In the genomic region with DNA sequence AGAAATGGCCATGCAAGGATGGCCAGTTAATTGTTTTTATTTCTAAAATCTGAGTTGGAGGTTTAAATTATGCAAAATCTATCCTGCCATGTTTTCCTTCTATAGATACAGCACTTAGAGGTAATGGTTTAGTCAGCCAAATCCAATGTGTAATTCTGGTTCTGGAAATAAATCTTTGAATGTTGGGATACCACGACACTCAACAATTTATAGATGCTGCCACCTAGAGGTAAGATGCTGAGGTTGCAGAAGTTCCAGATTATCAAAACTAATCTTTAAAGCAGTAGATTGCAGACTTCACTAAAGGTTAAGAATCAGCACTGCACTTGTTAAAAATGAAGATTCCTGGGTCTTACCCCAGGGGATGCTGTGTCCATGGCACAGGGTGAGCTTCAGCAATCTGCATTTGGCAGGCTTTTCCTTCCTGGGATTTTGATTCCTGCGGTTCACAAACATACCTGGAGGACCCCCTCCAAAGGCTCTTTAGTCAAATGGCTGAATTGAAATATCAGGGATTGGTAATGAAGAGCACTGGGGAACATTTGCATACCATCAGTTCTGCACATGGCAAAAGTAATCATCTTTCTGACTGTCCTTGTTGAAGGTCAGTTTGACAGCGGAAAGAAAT, we compare ENCODE assay signal across 9 cellular contexts. TPM values are rescaled to one million over a fixed set of nuclear protein-coding genes. Genes with fewer than 3 reads are reported as not detected.
DNase-seq lines count a peak whose midpoint lies in the region; ATAC-seq and TF ChIP-seq lines count a peak whose summit lies in the region.
"Had no signal": no experiment of that assay in that cellular context is flagged by ENCODE, and none has a peak within 500 bp of the region (broad histone marks: within the 10 kb centered on the region; RNA-seq: fewer than 3 reads in every experiment).

No MANE protein-coding gene starts in this region.

- no peaks in the 10 kb centered on the region for H3F3A ChIP-seq in neural cell (ENCODE audit: insufficient read depth, low read length, poor library complexity, severe bottlenecking)

- H3K9ac ChIP-seq in neural cell (ENCODE audit: low read length), result no peak overlapping the region

- H4K20me1 ChIP-seq in neural cell (ENCODE audit: insufficient read depth), result no peaks in the 10 kb centered on the region

- no peak for ATAC-seq in HG02623 (IDR thresholded peaks at IDR 0.05; ENCODE audit: unreplicated experiment)

- TF ChIP-seq RAD21 in neural cell (conservative IDR thresholded peaks at IDR 0.05), result peak; percentile 78

- H3K4me3 ChIP-seq in A673 (ENCODE audit: low read depth, low read length, poor library complexity, severe bottlenecking) (no peak overlapping the region), choroid plexus epithelial cell (ENCODE audit: low read depth, low read length) (no peak overlapping the region), neural cell (ENCODE audit: low read length) (no peak overlapping the region)
- H3K4me3 ChIP-seq: HAP-1 had no signal

- no peaks in the 10 kb centered on the region for H3K9me2 ChIP-seq in neural cell (ENCODE audit: insufficient read depth, low read length)

- H3K36me3 ChIP-seq in A673 (ENCODE audit: insufficient read depth, low read length, poor library complexity, severe bottlenecking), result no peaks in the 10 kb centered on the region
- H3K36me3 ChIP-seq in neural cell (ENCODE audit: insufficient read depth, low read length), result no peaks in the 10 kb centered on the region

- H3K4me1 ChIP-seq in A673 (ENCODE audit: insufficient read depth, low read length, poor library complexity, severe bottlenecking), result no peaks in the 10 kb centered on the region
- H3K4me1 ChIP-seq: HAP-1 had no signal

- POLR2A ChIA-PET in A673 (lab: Charles Lee; ENCODE audit: low non-redundant PET), result no interaction called here

- intact Hi-C loops in A673 (cut with micrococcal nuclease; ENCODE audit: unreplicated experiment), result no loop called here

- no peaks in the 10 kb centered on the region for H3K9me3 ChIP-seq in A673 (ENCODE audit: low read depth, low read length, poor library complexity, severe bottlenecking)
- H3K9me3 ChIP-seq in neural cell (ENCODE audit: low read length), result no peaks in the 10 kb centered on the region
- H3K9me3 ChIP-seq: HAP-1 had no signal

- TF ChIP-seq CTCF in A673 (conservative IDR thresholded peaks at IDR 0.05; ENCODE audit: low read depth, low read length), result peak; percentile 78
- TF ChIP-seq CTCF in GM10266 (IDR thresholded peaks at IDR 0.05; ENCODE audit: control insufficient read depth, insufficient read depth, low read depth, missing control alignments), result peak; percentile 67
- TF ChIP-seq CTCF in choroid plexus epithelial cell (conservative IDR thresholded peaks at IDR 0.05; ENCODE audit: low read depth, low read length), result peak; percentile 76
- peak; percentile 80 for TF ChIP-seq CTCF in neural cell (IDR thresholded peaks at IDR 0.05; ENCODE audit: poor library complexity, severe bottlenecking)

- H3K27ac ChIP-seq in A673 (ENCODE audit: low read depth, low read length, poor library complexity, severe bottlenecking) (no peak overlapping the region), neural cell (ENCODE audit: low read length) (no peak overlapping the region)

- CTCF ChIA-PET in A673 (lab: Charles Lee), result no interaction called here

- H3K27me3 ChIP-seq in A673 (replicated peaks; ENCODE audit: insufficient read depth, low read depth, low read length, poor library complexity) (no peaks in the 10 kb centered on the region), neural cell (ENCODE audit: insufficient read depth, low read depth, low read length) (no peaks in the 10 kb centered on the region)

- DNase-seq in A673 (ENCODE audit: low spot score), result peak; percentile 39
- DNase-seq in GM10266 (ENCODE audit: extremely low spot score), result no peak
- peak; percentile 13 for DNase-seq in NCI-H146 treated with DMSO at 0.1 percent for 48 hours (lab: John Stamatoyannopoulos, UW; ENCODE audit: unreplicated experiment)
- DNase-seq in choroid plexus epithelial cell (ENCODE audit: low read depth), result peak; percentile 60
- DNase-seq in cortex of kidney (lab: John Stamatoyannopoulos, UW), result no peak
- no peak for DNase-seq in stimulated activated CD4-positive, alpha-beta T cell treated with anti-CD3 and anti-CD28 coated beads, Interleukin-12 subunit alpha, Interleukin-12 subunit beta, amount 100 ng/mL, for 4 hours

- H2AFZ ChIP-seq in neural cell (ENCODE audit: low read depth, low read length), result no peak overlapping the region

- TF ChIP-seq EP300 in neural cell (conservative IDR thresholded peaks at IDR 0.05; ENCODE audit: poor library complexity, severe bottlenecking), result no peak

- no peaks in the 10 kb centered on the region for H3K79me2 ChIP-seq in neural cell (replicated peaks; ENCODE audit: insufficient read depth, low read length)

- no peak overlapping the region for H3K4me2 ChIP-seq in neural cell (ENCODE audit: low read length)

- BruUV-seq in A673 (replicated peaks; lab: Mats Ljungman, UMichigan), result no TSS peak

TF ChIP-seq in neural cell, 6 proteins besides CTCF, POLR2A, EP300 and RAD21:
- TF ChIP-seq SMC3 (conservative IDR thresholded peaks at IDR 0.05; ENCODE audit: poor library complexity), result peak; percentile 77
- TF ChIP-seq, protein P1, sequence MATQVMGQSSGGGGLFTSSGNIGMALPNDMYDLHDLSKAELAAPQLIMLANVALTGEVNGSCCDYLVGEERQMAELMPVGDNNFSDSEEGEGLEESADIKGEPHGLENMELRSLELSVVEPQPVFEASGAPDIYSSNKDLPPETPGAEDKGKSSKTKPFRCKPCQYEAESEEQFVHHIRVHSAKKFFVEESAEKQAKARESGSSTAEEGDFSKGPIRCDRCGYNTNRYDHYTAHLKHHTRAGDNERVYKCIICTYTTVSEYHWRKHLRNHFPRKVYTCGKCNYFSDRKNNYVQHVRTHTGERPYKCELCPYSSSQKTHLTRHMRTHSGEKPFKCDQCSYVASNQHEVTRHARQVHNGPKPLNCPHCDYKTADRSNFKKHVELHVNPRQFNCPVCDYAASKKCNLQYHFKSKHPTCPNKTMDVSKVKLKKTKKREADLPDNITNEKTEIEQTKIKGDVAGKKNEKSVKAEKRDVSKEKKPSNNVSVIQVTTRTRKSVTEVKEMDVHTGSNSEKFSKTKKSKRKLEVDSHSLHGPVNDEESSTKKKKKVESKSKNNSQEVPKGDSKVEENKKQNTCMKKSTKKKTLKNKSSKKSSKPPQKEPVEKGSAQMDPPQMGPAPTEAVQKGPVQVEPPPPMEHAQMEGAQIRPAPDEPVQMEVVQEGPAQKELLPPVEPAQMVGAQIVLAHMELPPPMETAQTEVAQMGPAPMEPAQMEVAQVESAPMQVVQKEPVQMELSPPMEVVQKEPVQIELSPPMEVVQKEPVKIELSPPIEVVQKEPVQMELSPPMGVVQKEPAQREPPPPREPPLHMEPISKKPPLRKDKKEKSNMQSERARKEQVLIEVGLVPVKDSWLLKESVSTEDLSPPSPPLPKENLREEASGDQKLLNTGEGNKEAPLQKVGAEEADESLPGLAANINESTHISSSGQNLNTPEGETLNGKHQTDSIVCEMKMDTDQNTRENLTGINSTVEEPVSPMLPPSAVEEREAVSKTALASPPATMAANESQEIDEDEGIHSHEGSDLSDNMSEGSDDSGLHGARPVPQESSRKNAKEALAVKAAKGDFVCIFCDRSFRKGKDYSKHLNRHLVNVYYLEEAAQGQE (IDR thresholded peaks at IDR 0.05; ENCODE audit: borderline replicate concordance), result no peak

RNA-seq across cellular contexts. Expression of gene ANO4, which starts 53.4 kb away (rescaled TPM):
- total RNA-seq in A673 (2021), result 6.2 and 9.3 TPM in 2 replicates
- polyA plus RNA-seq in neural cell, result 10.1 and 11.1 TPM in 2 replicates
- 14.4 and 17.2 TPM in 2 replicates for polyA minus RNA-seq in neural cell

Comparison
In these comparisons a context has a peak if more than half of its experiments do, and no peak if none do; other contexts are left out.
1. DNase-seq: peak in A673 (single experiment), NCI-H146 treated with DMSO at 0.1 percent for 48 hours (single experiment) and choroid plexus epithelial cell (single experiment); none in GM10266 (single experiment), cortex of kidney (single experiment) and stimulated activated CD4-positive, alpha-beta T cell treated with anti-CD3 and anti-CD28 coated beads, Interleukin-12 subunit alpha, Interleukin-12 subunit beta, amount 100 ng/mL, for 4 hours (single experiment).
2. Peak in every context shown above with its lines, with median percentiles within 50 percentile points of each other: CTCF ChIP-seq.